1 cellular context compared by ENCODE assay signal in genomic region chr3:49411968-49412631, GRCh38.
TF ChIP-seq lines count a peak whose summit lies in the region.

Gene RHOA, minus strand, starts transcription at chr3:49411976. Its CDS starts 36,387 bp downstream, at chr3:49375589.
Gene TCTA, plus strand, starts transcription at chr3:49412423. Its CDS starts 4 bp downstream, at chr3:49412427.

TF ChIP-seq in WTC11, 78 proteins besides CTCF, POLR2A, EP300 and RAD21 (continued from another document):
- TF ChIP-seq ARID4B (CRISPR knock-in tag; IDR thresholded peaks at IDR 0.05; ENCODE audit: borderline replicate concordance) (peak; percentile 72), RORB (CRISPR knock-in tag; IDR thresholded peaks at IDR 0.05) (no peak), NR3C1 (CRISPR knock-in tag; conservative IDR thresholded peaks at IDR 0.05; ENCODE audit: low read depth) (no peak), E2F5 (CRISPR knock-in tag; IDR thresholded peaks at IDR 0.05) (peak; percentile 66; the same call in 1 of the 2 replicates), ZNF138 (CRISPR knock-in tag; conservative IDR thresholded peaks at IDR 0.05) (no peak), FOXP1 (CRISPR knock-in tag; IDR thresholded peaks at IDR 0.05; ENCODE audit: borderline replicate concordance) (peak; percentile 77), ELF4 (CRISPR knock-in tag; IDR thresholded peaks at IDR 0.05; ENCODE audit: low read depth) (no peak), ATF3 (CRISPR knock-in tag; conservative IDR thresholded peaks at IDR 0.05) (no peak), ZNF232 (CRISPR knock-in tag; IDR thresholded peaks at IDR 0.05) (no peak), PREB (CRISPR knock-in tag; IDR thresholded peaks at IDR 0.05; ENCODE audit: borderline replicate concordance) (no peak), USF1 (CRISPR knock-in tag; IDR thresholded peaks at IDR 0.05) (0 out of 2 replicates have a peak, but pooled peaks have one; percentile 13), ZMAT4 (CRISPR knock-in tag; IDR thresholded peaks at IDR 0.05) (no peak), NR2C2 (CRISPR knock-in tag; IDR thresholded peaks at IDR 0.05) (no peak), ZNF396 (CRISPR knock-in tag; IDR thresholded peaks at IDR 0.05; ENCODE audit: borderline replicate concordance) (no peak), GTF2I (CRISPR knock-in tag; conservative IDR thresholded peaks at IDR 0.05) (no peak), ZBTB43 (CRISPR knock-in tag; IDR thresholded peaks at IDR 0.05) (peak; percentile 60; the same call in 1 of the 2 replicates), RELA (CRISPR knock-in tag; IDR thresholded peaks at IDR 0.05; ENCODE audit: borderline replicate concordance) (peak; percentile 48; the same call in 1 of the 2 replicates), FOXJ3 (CRISPR knock-in tag; IDR thresholded peaks at IDR 0.05; ENCODE audit: borderline replicate concordance) (no peak), PRDM15 (CRISPR knock-in tag; IDR thresholded peaks at IDR 0.05) (no peak), USF2 (CRISPR knock-in tag; IDR thresholded peaks at IDR 0.05) (no peak; the same call in none of the 2 replicates), ZNF532 (CRISPR knock-in tag; IDR thresholded peaks at IDR 0.05; ENCODE audit: borderline replicate concordance) (no peak), CREM (CRISPR knock-in tag; IDR thresholded peaks at IDR 0.05) (no peak), ZNF671 (CRISPR knock-in tag; IDR thresholded peaks at IDR 0.05) (no peak), ZBTB21 (CRISPR knock-in tag; IDR thresholded peaks at IDR 0.05; ENCODE audit: borderline replicate concordance) (no peak), KAT7 (CRISPR knock-in tag; IDR thresholded peaks at IDR 0.05; ENCODE audit: borderline replicate concordance) (no peak), AR (CRISPR knock-in tag; IDR thresholded peaks at IDR 0.05) (no peak), E2F1 (CRISPR knock-in tag; IDR thresholded peaks at IDR 0.05) (no peak), CBFB (CRISPR knock-in tag; IDR thresholded peaks at IDR 0.05; ENCODE audit: low read depth) (no peak)
TF ChIP-seq in WTC11: peak in this region for 15.
